ENCODE assay signal across 8 cellular contexts in the genomic region with DNA sequence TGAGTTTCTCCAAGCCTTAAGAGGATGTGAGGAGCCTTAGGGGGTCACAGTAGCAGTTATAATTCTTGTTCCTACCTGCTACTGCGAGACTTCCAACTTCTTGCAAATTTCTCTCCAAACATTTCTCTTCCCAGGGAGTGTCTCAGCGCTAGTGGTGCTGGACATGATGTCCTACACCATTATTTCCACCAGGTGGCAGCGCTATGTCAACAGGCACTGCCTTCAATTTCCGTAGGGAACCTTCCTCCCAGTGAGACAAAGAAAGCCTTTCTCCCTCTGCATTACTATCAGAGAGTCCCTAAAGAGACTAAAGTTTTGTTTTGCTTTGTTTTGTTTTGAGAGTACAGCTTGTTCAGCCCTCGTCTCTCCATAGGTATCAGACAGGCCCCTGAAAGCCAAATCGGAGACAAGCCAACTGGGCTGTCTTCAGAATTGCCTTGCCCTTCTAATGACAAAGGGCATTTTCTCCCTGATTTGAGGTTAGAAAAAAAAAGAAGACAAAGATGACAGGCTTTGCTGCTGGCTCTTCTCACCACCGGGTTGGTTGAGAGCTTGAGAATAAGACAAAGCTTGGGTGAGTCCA. TPM values are rescaled to one million over a fixed set of nuclear protein-coding genes. Genes with fewer than 3 reads are reported as not detected.
DNase-seq lines count a peak whose midpoint lies in the region; ATAC-seq, FAIRE-seq and TF ChIP-seq lines count a peak whose summit lies in the region.

No MANE protein-coding gene starts in this region.

- DNase-seq in A673 (ENCODE audit: low spot score) (peak; percentile 85), HuH-7 (ENCODE audit: low spot score) (peak; percentile 74), glutamatergic neuron (peak; percentile 80), pancreas (peak in 5 of 6 donors; percentile 55 to 79 (median 65))
- peak; percentile 43 for DNase-seq in activated naive CD8-positive, alpha-beta T cell treated with anti-CD3 and anti-CD28 coated beads, Interleukin-2, amount 50 U/mL, for 24 hours

- H3K4me3 Mint-ChIP-seq in activated naive CD8-positive, alpha-beta T cell treated with anti-CD3 and anti-CD28 coated beads, Interleukin-2, amount 50 U/mL, for 24 hours = no peak overlapping the region
- peak overlapping the region; percentile 2 for H3K4me3 Mint-ChIP-seq in glutamatergic neuron (ENCODE audit: unreplicated experiment)

- H3K27me3 ChIP-seq in A673 (replicated peaks; ENCODE audit: insufficient read depth, low read depth, low read length, poor library complexity) (no peaks in the 10 kb centered on the region), OCI-LY3 (ENCODE audit: low read depth, low read length) (no peaks in the 10 kb centered on the region), pancreas (no peaks in the 10 kb centered on the region)

- H3K4me3 ChIP-seq in A673 (ENCODE audit: low read depth, low read length, poor library complexity, severe bottlenecking) (no peak overlapping the region), GM12875 (ENCODE audit: low read depth, low read length) (no peak overlapping the region), OCI-LY3 (ENCODE audit: low read length) (no peak overlapping the region), pancreas (no peak overlapping the region)

- H3K79me2 ChIP-seq in OCI-LY3 (ENCODE audit: low read length) = no peaks in the 10 kb centered on the region

- peaks cover 1% of the 10 kb centered on the region for H3K36me3 Mint-ChIP-seq in activated naive CD8-positive, alpha-beta T cell treated with anti-CD3 and anti-CD28 coated beads, Interleukin-2, amount 50 U/mL, for 24 hours (ENCODE audit: low read depth)
- peaks cover 8% of the 10 kb centered on the region for H3K36me3 Mint-ChIP-seq in glutamatergic neuron (ENCODE audit: unreplicated experiment)

- intact Hi-C loops in A673 (cut with micrococcal nuclease; ENCODE audit: unreplicated experiment) (loop anchor here (2.0 to 5.0 kb wide), 2 partner anchors 16 to 193 kb away; no protein-coding TSS in a partner anchor), pancreas (cut with DNase I) (no loop called here)

- H3K27ac ChIP-seq in A673 (ENCODE audit: low read depth, low read length, poor library complexity, severe bottlenecking) = no peak overlapping the region
- no peak overlapping the region for H3K27ac ChIP-seq in OCI-LY3 (ENCODE audit: low read length)
- peak overlapping the region in 1 of 4 donors; percentile 33 for H3K27ac ChIP-seq in pancreas

- TF ChIP-seq CTCF in A673 (conservative IDR thresholded peaks at IDR 0.05; ENCODE audit: low read depth, low read length) = peak; percentile 82
- peak; percentile 66; the same call in 1 of the 2 replicates for TF ChIP-seq CTCF in GM12875 (IDR thresholded peaks at IDR 0.05; ENCODE audit: borderline replicate concordance, insufficient read depth, low read depth, low read length)
- TF ChIP-seq CTCF in OCI-LY3 (IDR thresholded peaks at IDR 0.05; ENCODE audit: low read depth, low read length) = peak; percentile 65
- TF ChIP-seq CTCF in glutamatergic neuron (IDR thresholded peaks at IDR 0.05; ENCODE audit: partially characterized antibody, unreplicated experiment) = peak; percentile 91
- TF ChIP-seq CTCF in pancreas (IDR thresholded peaks at IDR 0.05) = peak; percentile 69 to 82 (median 77)

- H3K36me3 ChIP-seq in A673 (ENCODE audit: insufficient read depth, low read length, poor library complexity, severe bottlenecking) (no peaks in the 10 kb centered on the region), OCI-LY3 (replicated peaks; ENCODE audit: low read depth, low read length) (no peaks in the 10 kb centered on the region), pancreas (no peaks in the 10 kb centered on the region)

- no peaks in the 10 kb centered on the region for H4K20me1 ChIP-seq in OCI-LY3 (ENCODE audit: insufficient read depth, low read length)

- H3K27me3 Mint-ChIP-seq in activated naive CD8-positive, alpha-beta T cell treated with anti-CD3 and anti-CD28 coated beads, Interleukin-2, amount 50 U/mL, for 24 hours = no peaks in the 10 kb centered on the region
- H3K27me3 Mint-ChIP-seq in glutamatergic neuron (ENCODE audit: unreplicated experiment) = peaks cover 5% of the 10 kb centered on the region

- H3K4me2 ChIP-seq in OCI-LY3 (ENCODE audit: low read length) = peak overlapping the region; percentile 37; the same call in 1 of the 2 replicates

- H3K9ac ChIP-seq in OCI-LY3 (ENCODE audit: low read length) = no peak overlapping the region

- POLR2A ChIA-PET in A673 (lab: Charles Lee; ENCODE audit: low non-redundant PET) = no interaction called here

- CTCF ChIA-PET in A673 (lab: Charles Lee) = interaction anchor here (1.3 to 1.6 kb wide), 2 partner anchors 14 to 15 kb away, joined by 4 read pairs; no protein-coding TSS in a partner anchor

- no peak overlapping the region for H2AFZ ChIP-seq in OCI-LY3 (ENCODE audit: low read depth, low read length)

- H3K9me3 ChIP-seq in A673 (ENCODE audit: low read depth, low read length, poor library complexity, severe bottlenecking) (no peaks in the 10 kb centered on the region), OCI-LY3 (ENCODE audit: insufficient read depth, low read length) (no peaks in the 10 kb centered on the region), pancreas (no peaks in the 10 kb centered on the region)

- no peaks in the 10 kb centered on the region for H3K9me3 Mint-ChIP-seq in activated naive CD8-positive, alpha-beta T cell treated with anti-CD3 and anti-CD28 coated beads, Interleukin-2, amount 50 U/mL, for 24 hours
- H3K9me3 Mint-ChIP-seq in glutamatergic neuron (ENCODE audit: unreplicated experiment) = peaks cover 3% of the 10 kb centered on the region

- H3K4me1 Mint-ChIP-seq in activated naive CD8-positive, alpha-beta T cell treated with anti-CD3 and anti-CD28 coated beads, Interleukin-2, amount 50 U/mL, for 24 hours = peaks cover 1% of the 10 kb centered on the region
- H3K4me1 Mint-ChIP-seq in glutamatergic neuron (ENCODE audit: low read depth, unreplicated experiment) = peaks cover 36% of the 10 kb centered on the region

- H3K27ac Mint-ChIP-seq in activated naive CD8-positive, alpha-beta T cell treated with anti-CD3 and anti-CD28 coated beads, Interleukin-2, amount 50 U/mL, for 24 hours = no peak overlapping the region
- peak overlapping the region; percentile 91 for H3K27ac Mint-ChIP-seq in glutamatergic neuron (ENCODE audit: unreplicated experiment)

- no TSS peak for BruUV-seq in A673 (replicated peaks; lab: Mats Ljungman, UMichigan)

- ATAC-seq in activated naive CD8-positive, alpha-beta T cell treated with anti-CD3 and anti-CD28 coated beads, Interleukin-2, amount 50 U/mL, for 24 hours = no peak
- ATAC-seq in pancreas (peak; percentile 64 to 91 (median 88)), HG03025 (IDR thresholded peaks at IDR 0.05; ENCODE audit: low FRiP score, unreplicated experiment) (no peak)

- FAIRE-seq in pancreas (lab: Jason Lieb, UNC) = peak; percentile 45

- H3K4me1 ChIP-seq in A673 (ENCODE audit: insufficient read depth, low read length, poor library complexity, severe bottlenecking) (peaks cover 26% of the 10 kb centered on the region), OCI-LY3 (ENCODE audit: low read length) (peaks cover 10% of the 10 kb centered on the region; the same call in 1 of the 2 replicates), pancreas (peaks cover 2 to 13% (median 11%) of the 10 kb centered on the region in 3 donors)

- WGBS in pancreas, 2 donors = 12 to 14% methylated on average over 7 of the region's 7 CpGs

RNA-seq across cellular contexts. Expression of a gene that starts 44.2 kb away (rescaled TPM):
- total RNA-seq in A673 (2021) = 63.5 and 66.0 TPM in 2 replicates
- total RNA-seq in glutamatergic neuron (ENCODE audit: unreplicated experiment) = 25.0 TPM
- 10 to 100 TPM in 5 of 6 donors, 1 to 10 TPM in 1; 9.6 to 18.9 (median 15.6) TPM for total RNA-seq in pancreas
- 10 to 100 TPM; 26.8 to 30.3 TPM for polyA plus RNA-seq in pancreas

RNA-seq across cellular contexts. Expression of a gene that starts 45.8 kb away (rescaled TPM):
- total RNA-seq in A673 (2021) (294 and 337 TPM in 2 replicates), glutamatergic neuron (ENCODE audit: unreplicated experiment) (511 TPM), pancreas (100 to 1,000 TPM in 1 of 6 donors, 10 to 100 TPM in 5; 34.0 to 191 (median 39.7) TPM)
- 10 to 100 TPM; 45.1 to 56.8 TPM for polyA plus RNA-seq in pancreas

Comparison
In these comparisons a context has a peak if more than half of its experiments do, and no peak if none do; other contexts are left out.
1. ATAC-seq: peak in pancreas (4 of 4); none in activated naive CD8-positive, alpha-beta T cell treated with anti-CD3 and anti-CD28 coated beads, Interleukin-2, amount 50 U/mL, for 24 hours (single experiment) and HG03025 (single experiment).
2. Peak in every context shown above with its lines, with median percentiles within 50 percentile points of each other: DNase-seq and CTCF ChIP-seq.